Comparison of ENCODE assay signal across 8 cellular contexts in genomic region chr17:5419959-5420653, GRCh38. TPM values are rescaled to one million over a fixed set of nuclear protein-coding genes. Genes with fewer than 3 reads are reported as not detected.
DNase-seq lines count a peak whose midpoint lies in the region; ATAC-seq and TF ChIP-seq lines count a peak whose summit lies in the region.

RPAIN (plus strand) TSS chr17:5420182; CDS start chr17:5420211, 29 bp downstream.

- peak; percentile 83 for TF ChIP-seq POLR2A in GM18505 (IDR thresholded peaks at IDR 0.05; ENCODE audit: borderline replicate concordance, extremely low read depth, insufficient read depth, insufficient read length)

- DNase-seq in NCI-H187 (lab: John Stamatoyannopoulos, UW), result peak; percentile 79 to 96
- no peak for DNase-seq in astrocyte of the cerebellum (ENCODE audit: low read depth)
- DNase-seq in iPS DF 4.7 (ENCODE audit: extremely low read depth, low spot score), result peak; percentile 60
- DNase-seq in skeletal muscle cell (ENCODE audit: low read depth), result no peak
- DNase-seq in inferior parietal cortex (ENCODE audit: extremely low spot score), result no peak

- in situ Hi-C loops in astrocyte of the cerebellum (cut with HindIII; ENCODE audit: low sequenced_read_pairs), result no loop called here

- ATAC-seq in GM18505 (IDR thresholded peaks at IDR 0.05; ENCODE audit: unreplicated experiment) (peak; percentile 54), HG02852 (IDR thresholded peaks at IDR 0.05; ENCODE audit: unreplicated experiment) (peak; percentile 58)

- TF ChIP-seq CTCF in astrocyte of the cerebellum (IDR thresholded peaks at IDR 0.05; ENCODE audit: low read depth, low read length, missing control alignments), result no peak

- H3K4me3 ChIP-seq in astrocyte of the cerebellum (ENCODE audit: low read depth, low read length) (peak within 1 kb of the TSS; percentile 92), skeletal muscle cell (ENCODE audit: low read depth, low read length) (peak within 1 kb of the TSS; percentile 96)

- intact Hi-C loops in T-helper 2 cell treated with Interferon-gamma antibody and Interleukin-4, amounts not matched to agents 100 ng/mL and 5 ng/mL, for 36 hours (cut with micrococcal nuclease), result loop anchor here (1.0 kb wide), 2 partner anchors 19 to 66 kb away; partner anchors contain the start of genes C1QBP, DERL2 and MIS12

RNA-seq across cellular contexts. Expression of gene RPAIN, which starts in this region (rescaled TPM):
- 48.9 and 52.2 TPM in 2 replicates for total RNA-seq in T-helper 2 cell treated with Interferon-gamma antibody and Interleukin-4, amounts not matched to agents 100 ng/mL and 5 ng/mL, for 36 hours

Comparison
In these comparisons a context has a peak if more than half of its experiments do, and no peak if none do; other contexts are left out.
1. DNase-seq: peak in NCI-H187 (2 of 2) and iPS DF 4.7 (single experiment); none in astrocyte of the cerebellum (single experiment), skeletal muscle cell (single experiment) and inferior parietal cortex (single experiment).